Comparison of ENCODE assay signal across 10 cellular contexts in the genomic region with DNA sequence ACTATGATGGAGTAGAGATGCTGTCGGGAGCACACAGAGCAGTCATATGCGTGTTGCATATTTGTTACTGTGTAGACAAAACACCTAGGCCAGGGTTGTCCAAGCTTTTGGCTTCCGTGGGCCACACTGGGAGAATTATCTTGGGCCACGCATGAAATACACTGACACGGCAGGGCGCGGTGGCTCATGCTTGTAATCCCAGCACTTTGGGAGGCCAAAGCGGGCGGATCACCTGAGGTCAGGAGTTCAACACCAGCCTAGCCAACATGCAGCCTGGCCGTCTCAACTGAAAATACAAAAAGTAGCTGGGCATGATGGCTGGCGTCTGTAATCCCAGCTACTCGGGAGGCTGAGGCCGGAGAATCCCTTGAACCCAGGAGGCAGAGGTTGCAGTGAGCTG. TPM values are rescaled to one million over a fixed set of nuclear protein-coding genes. Genes with fewer than 3 reads are reported as not detected.
DNase-seq lines count a peak whose midpoint lies in the region; ATAC-seq and TF ChIP-seq lines count a peak whose summit lies in the region.
"Not testable (repeated sequence)": the region's sequence is repeated elsewhere in the genome, so short reads cannot be mapped to it uniquely, and the experiment has no call there.
"Had no signal": no experiment of that assay in that cellular context is flagged by ENCODE, and none has a peak within 500 bp of the region (broad histone marks: within the 10 kb centered on the region; RNA-seq: fewer than 3 reads in every experiment).

No MANE protein-coding gene starts in this region.

- POLR2A ChIA-PET in CD4-positive, alpha-beta T cell (lab: Charles Lee) = interaction anchor here (1.1 to 5.8 kb wide), 15 partner anchors 9 to 79 kb away, joined by 4 to 91 read pairs (median 11); no protein-coding TSS in a partner anchor

- not testable (repeated sequence) for H3K9me3 ChIP-seq in CD4-positive, alpha-beta T cell (ENCODE audit: control insufficient read depth, low read length)

- not testable (repeated sequence) for H3K27me3 ChIP-seq in CD4-positive, alpha-beta T cell (ENCODE audit: control insufficient read depth, insufficient read depth, low read length)

- H3K4me1 Mint-ChIP-seq in CD4-positive, alpha-beta T cell (ENCODE audit: low read depth) = peaks cover 89% of the 10 kb centered on the region
- peaks cover 64% of the 10 kb centered on the region for H3K4me1 Mint-ChIP-seq in T-helper 1 cell treated with Interleukin-12 subunit alpha and Interleukin-12 subunit beta and Interleukin-4 antibody, amounts not matched to agents 30 μg/mL and 1 μg/mL, for 36 hours (ENCODE audit: low read depth)
- H3K4me1 Mint-ChIP-seq in activated T-cell treated with anti-CD3 and anti-CD28 coated beads, Interleukin-2, amount 50 U/mL, for 24 hours (ENCODE audit: low read depth) = peaks cover 93% of the 10 kb centered on the region
- H3K4me1 Mint-ChIP-seq in activated naive CD4-positive, alpha-beta T cell treated with anti-CD3 and anti-CD28 coated beads for 36 hours (ENCODE audit: low read depth) = peaks cover 93% of the 10 kb centered on the region
- H3K4me1 Mint-ChIP-seq in central memory CD8-positive, alpha-beta T cell = peaks cover 73% of the 10 kb centered on the region
- H3K4me1 Mint-ChIP-seq in osteocyte (ENCODE audit: unreplicated experiment) = peaks cover 12% of the 10 kb centered on the region
- H3K4me1 Mint-ChIP-seq in stimulated activated naive CD8-positive, alpha-beta T cell treated with anti-CD3 and anti-CD28 coated beads, Interleukin-15, amount 100 ng/mL, for 72 hours = peaks cover 98% of the 10 kb centered on the region

- CTCF ChIA-PET in CD4-positive, alpha-beta T cell (lab: Charles Lee) = interaction anchor here (0.6 to 1.4 kb wide), 4 partner anchors 14 to 86 kb away, joined by 3 to 7 read pairs (median 3); no protein-coding TSS in a partner anchor
- CTCF ChIA-PET in activated naive CD4-positive, alpha-beta T cell treated with anti-CD3 and anti-CD28 coated beads for 36 hours (lab: Charles Lee) = interaction anchor here (0.6 to 3.4 kb wide), 9 partner anchors 15 to 96 kb away, joined by 3 to 21 read pairs (median 4); no protein-coding TSS in a partner anchor

- H3K27me3 Mint-ChIP-seq in CD4-positive, alpha-beta T cell; T-helper 1 cell treated with Interleukin-12 subunit alpha and Interleukin-12 subunit beta and Interleukin-4 antibody, amounts not matched to agents 30 μg/mL and 1 μg/mL, for 36 hours (ENCODE audit: low read depth); activated T-cell treated with anti-CD3 and anti-CD28 coated beads, Interleukin-2, amount 50 U/mL, for 24 hours; activated naive CD4-positive, alpha-beta T cell treated with anti-CD3 and anti-CD28 coated beads for 36 hours (ENCODE audit: low read depth); central memory CD8-positive, alpha-beta T cell; osteocyte (ENCODE audit: unreplicated experiment); stimulated activated naive CD8-positive, alpha-beta T cell treated with anti-CD3 and anti-CD28 coated beads, Interleukin-15, amount 100 ng/mL, for 72 hours: not testable (repeated sequence)

- TF ChIP-seq CTCF in CD4-positive, alpha-beta T cell (IDR thresholded peaks at IDR 0.05); osteocyte (IDR thresholded peaks at IDR 0.05): not testable (repeated sequence)

- peak overlapping the region; percentile 80 for H3K4me3 Mint-ChIP-seq in CD4-positive, alpha-beta T cell
- H3K4me3 Mint-ChIP-seq in T-helper 1 cell treated with Interleukin-12 subunit alpha and Interleukin-12 subunit beta and Interleukin-4 antibody, amounts not matched to agents 30 μg/mL and 1 μg/mL, for 36 hours = peak overlapping the region; percentile 79
- peak overlapping the region; percentile 35 for H3K4me3 Mint-ChIP-seq in activated T-cell treated with anti-CD3 and anti-CD28 coated beads, Interleukin-2, amount 50 U/mL, for 24 hours
- H3K4me3 Mint-ChIP-seq in activated naive CD4-positive, alpha-beta T cell treated with anti-CD3 and anti-CD28 coated beads for 36 hours = peak overlapping the region; percentile 56
- H3K4me3 Mint-ChIP-seq in central memory CD8-positive, alpha-beta T cell; osteocyte (ENCODE audit: unreplicated experiment): not testable (repeated sequence)
- peak overlapping the region; percentile 47 to 70 for H3K4me3 Mint-ChIP-seq in stimulated activated naive CD8-positive, alpha-beta T cell treated with anti-CD3 and anti-CD28 coated beads, Interleukin-15, amount 100 ng/mL, for 72 hours

- H3K27ac Mint-ChIP-seq in CD4-positive, alpha-beta T cell = peak overlapping the region; percentile 92
- peak overlapping the region; percentile 62 for H3K27ac Mint-ChIP-seq in T-helper 1 cell treated with Interleukin-12 subunit alpha and Interleukin-12 subunit beta and Interleukin-4 antibody, amounts not matched to agents 30 μg/mL and 1 μg/mL, for 36 hours
- H3K27ac Mint-ChIP-seq in activated T-cell treated with anti-CD3 and anti-CD28 coated beads, Interleukin-2, amount 50 U/mL, for 24 hours = peak overlapping the region; percentile 91
- H3K27ac Mint-ChIP-seq in activated naive CD4-positive, alpha-beta T cell treated with anti-CD3 and anti-CD28 coated beads for 36 hours = peak overlapping the region; percentile 82
- H3K27ac Mint-ChIP-seq in central memory CD8-positive, alpha-beta T cell (ENCODE audit: low read depth) = peak overlapping the region; percentile 83
- not testable (repeated sequence) for H3K27ac Mint-ChIP-seq in osteocyte (ENCODE audit: unreplicated experiment); stimulated activated naive CD8-positive, alpha-beta T cell treated with anti-CD3 and anti-CD28 coated beads, Interleukin-15, amount 100 ng/mL, for 72 hours

- DNase-seq in CD4-positive, alpha-beta T cell; activated naive CD4-positive, alpha-beta T cell treated with anti-CD3 and anti-CD28 coated beads for 36 hours; central memory CD8-positive, alpha-beta T cell (ENCODE audit: low spot score in 2 of 2): not testable (repeated sequence)
- peak; percentile 1 to 5 for DNase-seq in activated CD4-positive, alpha-beta T cell treated with anti-CD3 and anti-CD28 coated beads, Interleukin-2, amount 50 U/mL, for 48 hours
- DNase-seq in activated T-cell treated with anti-CD3 and anti-CD28 coated beads, Interleukin-2, amount 50 U/mL, for 24 hours = peak; percentile 31
- peak; percentile 64 for DNase-seq in osteocyte (ENCODE audit: extremely low spot score, unreplicated experiment)
- DNase-seq in stimulated activated naive CD8-positive, alpha-beta T cell treated with anti-CD3 and anti-CD28 coated beads, Interleukin-15, amount 100 ng/mL, for 72 hours = peak in 1 of 2 donors; percentile 7

- H3K9me3 Mint-ChIP-seq in CD4-positive, alpha-beta T cell; T-helper 1 cell treated with Interleukin-12 subunit alpha and Interleukin-12 subunit beta and Interleukin-4 antibody, amounts not matched to agents 30 μg/mL and 1 μg/mL, for 36 hours; activated T-cell treated with anti-CD3 and anti-CD28 coated beads, Interleukin-2, amount 50 U/mL, for 24 hours; activated naive CD4-positive, alpha-beta T cell treated with anti-CD3 and anti-CD28 coated beads for 36 hours; central memory CD8-positive, alpha-beta T cell; osteocyte (ENCODE audit: unreplicated experiment); stimulated activated naive CD8-positive, alpha-beta T cell treated with anti-CD3 and anti-CD28 coated beads, Interleukin-15, amount 100 ng/mL, for 72 hours: not testable (repeated sequence)

- not testable (repeated sequence) for ATAC-seq in CD4-positive, alpha-beta T cell (ENCODE audit: poor library complexity); central memory CD8-positive, alpha-beta T cell (replicated peaks; ENCODE audit: extremely low read depth, poor library complexity, severe bottlenecking); stimulated activated naive CD8-positive, alpha-beta T cell treated with anti-CD3 and anti-CD28 coated beads, Interleukin-15, amount 100 ng/mL, for 72 hours

- intact Hi-C loops in CD4-positive, alpha-beta T cell (cut with DNase I, micrococcal nuclease); activated naive CD4-positive, alpha-beta T cell treated with anti-CD3 and anti-CD28 coated beads for 36 hours (cut with micrococcal nuclease): not testable (repeated sequence)

- not testable (repeated sequence) for H3K36me3 Mint-ChIP-seq in CD4-positive, alpha-beta T cell (ENCODE audit: low read depth); central memory CD8-positive, alpha-beta T cell (ENCODE audit: insufficient read depth); osteocyte (ENCODE audit: unreplicated experiment)
- H3K36me3 Mint-ChIP-seq in T-helper 1 cell treated with Interleukin-12 subunit alpha and Interleukin-12 subunit beta and Interleukin-4 antibody, amounts not matched to agents 30 μg/mL and 1 μg/mL, for 36 hours (ENCODE audit: low read depth) = peaks cover 42% of the 10 kb centered on the region
- H3K36me3 Mint-ChIP-seq in activated T-cell treated with anti-CD3 and anti-CD28 coated beads, Interleukin-2, amount 50 U/mL, for 24 hours (ENCODE audit: low read depth) = peaks cover 90% of the 10 kb centered on the region
- H3K36me3 Mint-ChIP-seq in activated naive CD4-positive, alpha-beta T cell treated with anti-CD3 and anti-CD28 coated beads for 36 hours (ENCODE audit: low read depth) = peaks cover 71% of the 10 kb centered on the region

- peak overlapping the region; percentile 37 for H3K27ac ChIP-seq in CD4-positive, alpha-beta T cell (ENCODE audit: low read depth, low read length)

RNA-seq across cellular contexts. Expression of gene CD5, which starts 37.1 kb away (rescaled TPM):
- total RNA-seq in CD4-positive, alpha-beta T cell = 100 to 1,000 TPM; 421 to 423 TPM
- total RNA-seq in activated naive CD4-positive, alpha-beta T cell treated with anti-CD3 and anti-CD28 coated beads for 36 hours = 100 to 1,000 TPM; 228 to 232 TPM
- not detected in 2 replicates for total RNA-seq in osteocyte
- total RNA-seq: GM23248, M059J had no signal

Comparison
In these comparisons a context has a peak if more than half of its experiments do, and no peak if none do; other contexts are left out.
1. RNA of gene CD5, which starts 37.1 kb away (total RNA-seq): 421 to 423 TPM in CD4-positive, alpha-beta T cell and 228 to 232 TPM in activated naive CD4-positive, alpha-beta T cell treated with anti-CD3 and anti-CD28 coated beads for 36 hours; not detected in osteocyte; every median in the first group is over 100 times any median in the second.